ENCODE assay signal across 22 cellular contexts in the genomic region with DNA sequence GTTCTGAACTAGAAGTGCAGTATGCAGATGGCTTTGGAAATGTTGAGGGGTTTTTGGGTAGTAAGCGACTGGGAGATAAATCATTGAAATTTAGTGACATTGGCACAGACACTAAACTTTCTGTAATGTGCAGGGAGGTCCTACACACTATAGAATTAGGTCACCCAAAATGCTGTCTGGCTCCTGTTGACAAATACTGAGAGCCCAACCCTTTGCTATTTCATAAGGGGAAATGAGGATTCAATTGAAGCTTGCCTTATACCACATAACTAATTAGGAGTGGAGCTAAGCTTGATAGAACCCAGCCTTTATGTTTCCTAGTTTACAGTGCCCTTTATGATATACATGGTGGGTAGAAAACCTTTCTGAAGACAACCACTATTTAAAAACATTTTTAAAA. TPM values are rescaled to one million over a fixed set of nuclear protein-coding genes. Genes with fewer than 3 reads are reported as not detected.
A peak's percentile ranks its signal among the peaks of the same experiment; 100 is the strongest.
DNase-seq lines count a peak whose midpoint lies in the region; ATAC-seq and TF ChIP-seq lines count a peak whose summit lies in the region.
"Had no signal": no experiment of that assay in that cellular context is flagged by ENCODE, and none has a peak within 500 bp of the region (broad histone marks: within the 10 kb centered on the region; RNA-seq: fewer than 3 reads in every experiment).

No MANE protein-coding gene starts in this region.

- H3K27me3 ChIP-seq in PC-9 (ENCODE audit: insufficient read depth, low read depth) (no peaks in the 10 kb centered on the region), endodermal cell (ENCODE audit: control insufficient read depth, insufficient read depth, low read length, poor library complexity, severe bottlenecking) (no peaks in the 10 kb centered on the region), psoas muscle (ENCODE audit: insufficient read depth in 3 of 3, low read length in 2 of 3) (no peaks in the 10 kb centered on the region), gastroesophageal sphincter (no peaks in the 10 kb centered on the region)
- H3K27me3 ChIP-seq: body of pancreas, hepatocyte, Peyer's patch had no signal

- TF ChIP-seq POLR2A in gastroesophageal sphincter (IDR thresholded peaks at IDR 0.05): no peak

- CTCF ChIA-PET in Calu3 (lab: Charles Lee): interaction anchor here (0.6 to 1.8 kb wide), 3 partner anchors 17 to 238 kb away, joined by 3 to 5 read pairs (median 4); no protein-coding TSS in a partner anchor
- CTCF ChIA-PET in PC-9 (lab: Charles Lee): interaction anchor here (0.6 kb wide), 1 partner anchor 706 kb away, joined by 9 read pairs; no protein-coding TSS in a partner anchor
- CTCF ChIA-PET in activated CD4-positive, alpha-beta T cell treated with anti-CD3 and anti-CD28 coated beads, Interleukin-2, amount 10 ng/mL, durations not matched to agents 7 days and 5 days (lab: Charles Lee): interaction anchor here (0.5 to 1.4 kb wide), 4 partner anchors 12 to 38 kb away, joined by 3 to 5 read pairs (median 3); no protein-coding TSS in a partner anchor

- H2AFZ ChIP-seq in PC-9: no peak overlapping the region
- H2AFZ ChIP-seq: hepatocyte had no signal

- H3K27me3 Mint-ChIP-seq in Calu3 (ENCODE audit: unreplicated experiment) (no peaks in the 10 kb centered on the region), endodermal cell (ENCODE audit: insufficient read depth) (no peaks in the 10 kb centered on the region)
- no peaks in the 10 kb centered on the region for H3K27me3 Mint-ChIP-seq in activated CD4-positive, alpha-beta T cell treated with anti-CD3 and anti-CD28 coated beads, Interleukin-2, amount 10 ng/mL, durations not matched to agents 7 days and 5 days
- H3K27me3 Mint-ChIP-seq: activated naive CD8-positive, alpha-beta T cell treated with anti-CD3 and anti-CD28 coated beads for 36 hours; CD4-positive, alpha-beta T cell had no signal

- POLR2A ChIA-PET in PC-9 (lab: Charles Lee; ENCODE audit: unreplicated experiment): no interaction called here
- POLR2A ChIA-PET in activated CD4-positive, alpha-beta T cell treated with anti-CD3 and anti-CD28 coated beads, Interleukin-2, amount 10 ng/mL, durations not matched to agents 7 days and 5 days (lab: Charles Lee): no interaction called here

- no peak for ATAC-seq in psoas muscle
- no peak for ATAC-seq in gastroesophageal sphincter
- ATAC-seq: body of pancreas, lower lobe of right lung, WTC11 had no signal

- peaks cover 44% of the 10 kb centered on the region for H3K4me1 Mint-ChIP-seq in Calu3 (ENCODE audit: low read depth, unreplicated experiment)
- peaks cover 16% of the 10 kb centered on the region for H3K4me1 Mint-ChIP-seq in endodermal cell
- H3K4me1 Mint-ChIP-seq in activated CD4-positive, alpha-beta T cell treated with anti-CD3 and anti-CD28 coated beads, Interleukin-2, amount 10 ng/mL, durations not matched to agents 7 days and 5 days: peaks cover 22% of the 10 kb centered on the region

- no peaks in the 10 kb centered on the region for H3K9me3 ChIP-seq in PC-9 (ENCODE audit: insufficient read depth, low read depth)
- H3K9me3 ChIP-seq in endodermal cell (ENCODE audit: control insufficient read depth, low read length): no peaks in the 10 kb centered on the region
- no peaks in the 10 kb centered on the region for H3K9me3 ChIP-seq in psoas muscle
- H3K9me3 ChIP-seq in gastroesophageal sphincter: no peaks in the 10 kb centered on the region
- H3K9me3 ChIP-seq: body of pancreas, lower lobe of right lung, Peyer's patch had no signal

- peaks cover 19% of the 10 kb centered on the region for H3K79me2 ChIP-seq in PC-9 (ENCODE audit: low read depth)

- WGBS in endodermal cell (ENCODE audit: insufficient coverage in 1 of 2, insufficient read length in 1 of 2), 2 experiments: 88 to 96% methylated on average over 1 of the region's 1 CpG
- WGBS in psoas muscle, 3 donors: 75 to 100% (median 88%) methylated on average over 1 of the region's 1 CpG
- 100% methylated on average over 1 of the region's 1 CpG; no CpG with 5 or more reads in 1 of the 2 donors for WGBS in gastroesophageal sphincter (ENCODE audit: low coverage in 1 of 2), 2 donors

- BruUV-seq in Calu3 (replicated peaks; lab: Mats Ljungman, UMichigan) (no TSS peak), PC-9 (replicated peaks; lab: Mats Ljungman, UMichigan) (no TSS peak)

- TF ChIP-seq CTCF in Calu3 (IDR thresholded peaks at IDR 0.05; ENCODE audit: unreplicated experiment): no peak
- no peak for TF ChIP-seq CTCF in PC-9 (conservative IDR thresholded peaks at IDR 0.05)
- no peak for TF ChIP-seq CTCF in endodermal cell (conservative IDR thresholded peaks at IDR 0.05)
- no peak for TF ChIP-seq CTCF in psoas muscle (IDR thresholded peaks at IDR 0.05)
- no peak for TF ChIP-seq CTCF in gastroesophageal sphincter (IDR thresholded peaks at IDR 0.05)

- H3K27ac ChIP-seq in PC-9: peak overlapping the region; percentile 93
- H3K27ac ChIP-seq in endodermal cell (ENCODE audit: low read depth, low read length): no peak overlapping the region
- peak overlapping the region; percentile 79 for H3K27ac ChIP-seq in psoas muscle
- peak overlapping the region in 2 of 4 donors; percentile 67 to 71 for H3K27ac ChIP-seq in gastroesophageal sphincter
- H3K27ac ChIP-seq: Peyer's patch had no signal

- 0 out of 2 replicates have a peak, but pooled peaks cover 4% of the 10 kb centered on the region for H3K9me2 ChIP-seq in PC-9 (ENCODE audit: insufficient read depth)

- 0 out of 2 replicates have a peak, but pooled peaks cover 3% of the 10 kb centered on the region for H4K20me1 ChIP-seq in PC-9 (ENCODE audit: insufficient read depth)

- peak overlapping the region; percentile 72 for H3K4me2 ChIP-seq in PC-9
- H3K4me2 ChIP-seq: hepatocyte had no signal

- intact Hi-C loops in Calu3 (cut with micrococcal nuclease; ENCODE audit: unreplicated experiment) (no loop called here), PC-9 (cut with micrococcal nuclease; ENCODE audit: unreplicated experiment) (loop anchor here (2.0 kb wide), 1 partner anchor 90 kb away; no protein-coding TSS in a partner anchor), psoas muscle (cut with DNase I) (loop anchor here in 1 of 2 donors (5.0 kb wide), 1 partner anchor 194 kb away; no protein-coding TSS in a partner anchor)

- H3K27ac Mint-ChIP-seq in Calu3 (ENCODE audit: unreplicated experiment) (peak overlapping the region; percentile 91), endodermal cell (peak overlapping the region; percentile 86)
- no peak overlapping the region for H3K27ac Mint-ChIP-seq in activated CD4-positive, alpha-beta T cell treated with anti-CD3 and anti-CD28 coated beads, Interleukin-2, amount 10 ng/mL, durations not matched to agents 7 days and 5 days
- H3K27ac Mint-ChIP-seq: activated naive CD8-positive, alpha-beta T cell treated with anti-CD3 and anti-CD28 coated beads for 36 hours; activated T-helper 2 cell treated with anti-CD3 and anti-CD28 coated beads, Interferon-gamma antibody, Interleukin-2, Interleukin-4, amounts not matched to agents 10 μg/mL and 5 μg/mL and 100 μg/mL, durations not matched to agents 14 hours and 24 hours and 36 hours; CD4-positive, alpha-beta T cell had no signal

- no peak for DNase-seq in Calu3
- no peak for DNase-seq in PC-9
- DNase-seq in endodermal cell: no peak
- no peak for DNase-seq in psoas muscle
- DNase-seq in NCI-H1105 (lab: John Stamatoyannopoulos, UW): no peak
- DNase-seq in activated CD4-positive, alpha-beta T cell treated with anti-CD3 and anti-CD28 coated beads, Interleukin-2, amount 10 ng/mL, durations not matched to agents 7 days and 5 days: no peak
- DNase-seq: activated CD4-positive, alpha-beta T cell treated with anti-CD3 and anti-CD28 coated beads, Interleukin-2, amount 50 U/mL, for 4 hours; activated CD8-positive, alpha-beta memory T cell treated with anti-CD3 and anti-CD28 coated beads, Interleukin-2, amount 50 U/mL, for 4 hours; activated naive CD8-positive, alpha-beta T cell treated with anti-CD3 and anti-CD28 coated beads for 36 hours; body of pancreas; CD4-positive, alpha-beta T cell; lower lobe of right lung; NCI-H1436; NK-92 treated with Interleukin-12 subunit alpha and Interleukin-12 subunit beta, amount 100 ng/mL, for 24 hours; nucleus accumbens; Peyer's patch; retina; T1000 had no signal

- H3K9me3 Mint-ChIP-seq in Calu3 (ENCODE audit: low read depth, unreplicated experiment): no peaks in the 10 kb centered on the region
- H3K9me3 Mint-ChIP-seq in endodermal cell: no peaks in the 10 kb centered on the region
- H3K9me3 Mint-ChIP-seq in activated CD4-positive, alpha-beta T cell treated with anti-CD3 and anti-CD28 coated beads, Interleukin-2, amount 10 ng/mL, durations not matched to agents 7 days and 5 days: no peaks in the 10 kb centered on the region
- H3K9me3 Mint-ChIP-seq: activated naive CD8-positive, alpha-beta T cell treated with anti-CD3 and anti-CD28 coated beads for 36 hours; activated T-helper 2 cell treated with anti-CD3 and anti-CD28 coated beads, Interferon-gamma antibody, Interleukin-2, Interleukin-4, amounts not matched to agents 10 μg/mL and 5 μg/mL and 100 μg/mL, durations not matched to agents 14 hours and 24 hours and 36 hours; CD4-positive, alpha-beta T cell; WTC11 had no signal

- H3K36me3 ChIP-seq in PC-9 (ENCODE audit: low read depth): peaks cover 56% of the 10 kb centered on the region
- H3K36me3 ChIP-seq in endodermal cell (ENCODE audit: control insufficient read depth, insufficient read depth, low read length): peaks cover 94% of the 10 kb centered on the region
- H3K36me3 ChIP-seq in psoas muscle (ENCODE audit: insufficient read depth in 1 of 2, low read depth in 1 of 2): peaks cover 20 to 98% of the 10 kb centered on the region in 2 donors
- H3K36me3 ChIP-seq in gastroesophageal sphincter: peaks cover 7 to 98% of the 10 kb centered on the region in 2 donors

- TF ChIP-seq EP300 in gastroesophageal sphincter (IDR thresholded peaks at IDR 0.05): no peak

- H3K4me3 ChIP-seq in PC-9: no peak overlapping the region
- no peak overlapping the region for H3K4me3 ChIP-seq in endodermal cell (ENCODE audit: low read length)
- H3K4me3 ChIP-seq in psoas muscle: no peak overlapping the region
- H3K4me3 ChIP-seq in gastroesophageal sphincter: no peak overlapping the region
- H3K4me3 ChIP-seq: body of pancreas, hepatocyte, lower lobe of right lung, Peyer's patch had no signal

- H3K36me3 Mint-ChIP-seq in Calu3 (ENCODE audit: insufficient read depth, unreplicated experiment) (peaks cover 70% of the 10 kb centered on the region), endodermal cell (ENCODE audit: low read depth) (peaks cover 82% of the 10 kb centered on the region)
- H3K36me3 Mint-ChIP-seq in activated CD4-positive, alpha-beta T cell treated with anti-CD3 and anti-CD28 coated beads, Interleukin-2, amount 10 ng/mL, durations not matched to agents 7 days and 5 days (ENCODE audit: low read depth): peaks cover 67% of the 10 kb centered on the region

- peaks cover 49% of the 10 kb centered on the region for H3K4me1 ChIP-seq in PC-9 (replicated peaks; ENCODE audit: insufficient read depth)
- no peaks in the 10 kb centered on the region for H3K4me1 ChIP-seq in endodermal cell (ENCODE audit: control insufficient read depth, insufficient read depth, low read length)
- peaks cover 26% of the 10 kb centered on the region for H3K4me1 ChIP-seq in psoas muscle
- peaks cover 0 to 39% (median 4%) of the 10 kb centered on the region in 3 donors for H3K4me1 ChIP-seq in gastroesophageal sphincter
- H3K4me1 ChIP-seq: Peyer's patch had no signal

- H3K9ac ChIP-seq in endodermal cell (ENCODE audit: extremely low read depth, low read length, poor library complexity, severe bottlenecking): no peak overlapping the region

- peaks cover 47% of the 10 kb centered on the region for H3F3A ChIP-seq in PC-9 (ENCODE audit: insufficient read depth, low read depth)

- no peak overlapping the region for H3K4me3 Mint-ChIP-seq in Calu3 (ENCODE audit: low read depth, unreplicated experiment)
- H3K4me3 Mint-ChIP-seq in endodermal cell: no peak overlapping the region
- H3K4me3 Mint-ChIP-seq in activated CD4-positive, alpha-beta T cell treated with anti-CD3 and anti-CD28 coated beads, Interleukin-2, amount 10 ng/mL, durations not matched to agents 7 days and 5 days: no peak overlapping the region
- H3K4me3 Mint-ChIP-seq: activated naive CD8-positive, alpha-beta T cell treated with anti-CD3 and anti-CD28 coated beads for 36 hours; CD4-positive, alpha-beta T cell; WTC11 had no signal

RNA-seq across cellular contexts. Expression of a gene that starts 22.6 kb away (rescaled TPM):
- total RNA-seq in Calu3 (2022): 55.9 and 58.2 TPM in 2 replicates
- 38.0 and 43.1 TPM in 2 replicates for total RNA-seq in PC-9 (2021)
- total RNA-seq in endodermal cell: 10 to 100 TPM; 41.0 to 43.5 TPM
- polyA plus RNA-seq in endodermal cell (2013, experiment 1 of 2): 28.0 TPM
- polyA plus RNA-seq in endodermal cell (2013, experiment 2 of 2): 28.3 TPM
- total RNA-seq in psoas muscle: 10 to 100 TPM; 12.6 to 23.2 (median 17.9) TPM
- 10 to 100 TPM in 2 of 3 donors, 1 to 10 TPM in 1; 8.6 to 22.6 (median 15.4) TPM for polyA plus RNA-seq in psoas muscle
- 10 to 100 TPM; 29.4 to 31.7 TPM for total RNA-seq in activated CD4-positive, alpha-beta T cell treated with anti-CD3 and anti-CD28 coated beads, Interleukin-2, amount 10 ng/mL, durations not matched to agents 7 days and 5 days
- 10 to 100 TPM; 21.8 to 30.2 (median 24.2) TPM for total RNA-seq in gastroesophageal sphincter

RNA-seq across cellular contexts. Expression of a gene that starts 22.7 kb away (rescaled TPM):
- total RNA-seq in Calu3 (2022) (5.0 and 5.2 TPM in 2 replicates), PC-9 (2021) (3.0 and 3.9 TPM in 2 replicates), endodermal cell (1 to 10 TPM; 3.4 to 3.8 TPM), psoas muscle (1 to 10 TPM; 1.9 to 4.2 (median 2.9) TPM), gastroesophageal sphincter (1 to 10 TPM; 2.4 to 5.1 (median 3.8) TPM)
- polyA plus RNA-seq in endodermal cell (2013, experiment 1 of 2): 5.8 TPM
- 3.7 TPM for polyA plus RNA-seq in endodermal cell (2013, experiment 2 of 2)
- 1 to 10 TPM; 1.4 to 7.8 (median 2.4) TPM for polyA plus RNA-seq in psoas muscle
- 1 to 10 TPM; 2.1 to 2.2 TPM for total RNA-seq in activated CD4-positive, alpha-beta T cell treated with anti-CD3 and anti-CD28 coated beads, Interleukin-2, amount 10 ng/mL, durations not matched to agents 7 days and 5 days
